8 cellular contexts compared by ENCODE assay signal in the genomic region with DNA sequence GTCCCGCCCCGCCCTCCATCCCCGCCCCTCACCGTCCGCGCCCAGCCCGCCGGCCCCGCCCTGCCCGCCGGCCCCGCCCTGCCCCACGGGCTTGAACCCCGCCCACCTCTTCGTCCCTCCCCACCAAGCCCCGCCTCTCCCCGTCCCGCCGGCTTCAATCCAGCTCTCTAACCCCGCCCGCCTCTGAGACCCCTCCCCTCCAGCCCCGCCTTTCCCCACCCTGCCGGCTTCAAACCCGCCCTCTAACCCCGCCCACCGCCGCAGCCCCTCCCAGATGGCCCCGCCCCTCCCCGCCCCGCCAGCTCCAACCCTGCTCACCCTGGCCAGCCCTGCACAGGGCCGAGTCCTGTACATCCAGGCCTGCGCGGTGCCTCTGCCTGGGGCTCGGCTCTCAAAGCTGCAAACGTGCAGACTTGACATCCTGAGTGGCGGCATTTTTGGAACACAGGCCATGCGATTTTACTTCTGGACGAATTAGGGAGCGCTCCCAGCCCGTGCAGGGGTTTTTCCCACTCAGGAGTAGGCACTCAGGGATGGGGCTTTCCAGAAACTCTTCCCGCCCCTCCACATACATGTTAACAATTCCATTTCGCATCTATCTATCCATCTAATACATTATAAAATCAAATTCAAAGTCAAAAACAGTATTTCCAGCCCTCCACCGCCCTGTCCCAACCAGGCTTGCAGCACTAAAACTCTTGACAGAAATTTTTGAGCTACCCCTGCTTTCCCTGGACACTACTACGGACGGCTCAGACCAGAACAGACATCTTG. TPM values are rescaled to one million over a fixed set of nuclear protein-coding genes. Genes with fewer than 3 reads are reported as not detected.
DNase-seq lines count a peak whose midpoint lies in the region; ATAC-seq and TF ChIP-seq lines count a peak whose summit lies in the region.

No MANE protein-coding gene starts in this region.

- H3K36me3 Mint-ChIP-seq in activated CD4-positive, alpha-beta memory T cell treated with anti-CD3 and anti-CD28 coated beads for 36 hours = peaks cover 2% of the 10 kb centered on the region
- peaks cover 11% of the 10 kb centered on the region for H3K36me3 Mint-ChIP-seq in dendritic cell treated with granulocyte-macrophage colony-stimulating factor and Interleukin-4, amounts not matched to agents 40 ng/mL and 50 ng/mL, for 4 days (ENCODE audit: low read depth)

- H3K27ac Mint-ChIP-seq in activated CD4-positive, alpha-beta memory T cell treated with anti-CD3 and anti-CD28 coated beads for 36 hours = peak overlapping the region; percentile 85
- H3K27ac Mint-ChIP-seq in dendritic cell treated with granulocyte-macrophage colony-stimulating factor and Interleukin-4, amounts not matched to agents 40 ng/mL and 50 ng/mL, for 4 days = peak overlapping the region; percentile 82

- H3K27me3 Mint-ChIP-seq in activated CD4-positive, alpha-beta memory T cell treated with anti-CD3 and anti-CD28 coated beads for 36 hours = no peaks in the 10 kb centered on the region
- peaks cover 48% of the 10 kb centered on the region for H3K27me3 Mint-ChIP-seq in dendritic cell treated with granulocyte-macrophage colony-stimulating factor and Interleukin-4, amounts not matched to agents 40 ng/mL and 50 ng/mL, for 4 days

- ATAC-seq in HG03442 (IDR thresholded peaks at IDR 0.05; ENCODE audit: unreplicated experiment) = peak; percentile 41

- H3K4me3 Mint-ChIP-seq in activated CD4-positive, alpha-beta memory T cell treated with anti-CD3 and anti-CD28 coated beads for 36 hours = peak overlapping the region; percentile 72
- peak overlapping the region; percentile 1 for H3K4me3 Mint-ChIP-seq in dendritic cell treated with granulocyte-macrophage colony-stimulating factor and Interleukin-4, amounts not matched to agents 40 ng/mL and 50 ng/mL, for 4 days

- H3K4me3 ChIP-seq in lower leg skin (ENCODE audit: low read depth, poor library complexity, severe bottlenecking) = no peak overlapping the region

- DNase-seq in Ammon's horn (ENCODE audit: low spot score) = peak; percentile 98
- DNase-seq in GM19240 (ENCODE audit: insufficient read length, low spot score) = peak; percentile 75
- DNase-seq in NCI-H69 (lab: John Stamatoyannopoulos, UW) = peak; percentile 93
- DNase-seq in activated CD4-positive, alpha-beta memory T cell treated with anti-CD3 and anti-CD28 coated beads for 36 hours = peak; percentile 98
- peak; percentile 94 to 99 for DNase-seq in lower leg skin (ENCODE audit: low spot score in 2 of 2)
- DNase-seq in stimulated activated CD4-positive, alpha-beta T cell treated with anti-CD3 and anti-CD28 coated beads, Interleukin-4, amount 100 ng/mL, for 4 hours = peak; percentile 93 to 98

- no peak for TF ChIP-seq POLR2A in lower leg skin (IDR thresholded peaks at IDR 0.05)

- POLR2A ChIA-PET in activated CD4-positive, alpha-beta memory T cell treated with anti-CD3 and anti-CD28 coated beads for 36 hours (lab: Charles Lee) = interaction anchor here (0.6 to 3.0 kb wide), 3 partner anchors 40 to 291 kb away, joined by 3 to 30 read pairs (median 3); a partner anchor contains a TSS

- intact Hi-C loops in activated CD4-positive, alpha-beta memory T cell treated with anti-CD3 and anti-CD28 coated beads for 36 hours (cut with micrococcal nuclease) = loop anchor here (1.0 to 10.0 kb wide), 7 partner anchors 202 to 1648 kb away; a partner anchor contains a TSS
- intact Hi-C loops in dendritic cell treated with granulocyte-macrophage colony-stimulating factor and Interleukin-4, amounts not matched to agents 40 ng/mL and 50 ng/mL, for 4 days (cut with micrococcal nuclease) = loop anchor here (2.0 to 10.0 kb wide), 2 partner anchors 204 to 330 kb away; a partner anchor contains a TSS
- intact Hi-C loops in lower leg skin (cut with DNase I; ENCODE audit: low total_unique reads) = loop anchor here (5.0 kb wide), 1 partner anchor 332 kb away; a partner anchor contains a TSS

- 19 to 23% methylated on average over 20 to 22 of the region's 45 CpGs for WGBS in lower leg skin, 2 donors

- no peaks in the 10 kb centered on the region for H3K9me3 Mint-ChIP-seq in activated CD4-positive, alpha-beta memory T cell treated with anti-CD3 and anti-CD28 coated beads for 36 hours
- no peaks in the 10 kb centered on the region for H3K9me3 Mint-ChIP-seq in dendritic cell treated with granulocyte-macrophage colony-stimulating factor and Interleukin-4, amounts not matched to agents 40 ng/mL and 50 ng/mL, for 4 days

- TF ChIP-seq CTCF in lower leg skin (IDR thresholded peaks at IDR 0.05) = no peak

- H3K4me1 Mint-ChIP-seq in activated CD4-positive, alpha-beta memory T cell treated with anti-CD3 and anti-CD28 coated beads for 36 hours (ENCODE audit: low read depth) = peaks cover 48% of the 10 kb centered on the region
- peaks cover 19% of the 10 kb centered on the region for H3K4me1 Mint-ChIP-seq in dendritic cell treated with granulocyte-macrophage colony-stimulating factor and Interleukin-4, amounts not matched to agents 40 ng/mL and 50 ng/mL, for 4 days (ENCODE audit: low read depth)

- CTCF ChIA-PET in activated CD4-positive, alpha-beta memory T cell treated with anti-CD3 and anti-CD28 coated beads for 36 hours (lab: Charles Lee) = interaction anchor here (0.7 to 1.8 kb wide), 10 partner anchors 17 to 64 kb away, joined by 3 to 6 read pairs (median 3); no protein-coding TSS in a partner anchor

RNA-seq across cellular contexts. Expression of a gene that starts 0.5 kb away (rescaled TPM):
- 10 to 100 TPM; 21.8 to 22.1 TPM for total RNA-seq in activated CD4-positive, alpha-beta memory T cell treated with anti-CD3 and anti-CD28 coated beads for 36 hours
- total RNA-seq in lower leg skin = 10 to 100 TPM; 15.9 to 23.4 (median 20.9) TPM
